Comparison of ENCODE assay signal across 2 cellular contexts in genomic region chr9:88973281-88974045, GRCh38.
A peak's percentile ranks its signal among the peaks of the same experiment; 100 is the strongest.
TF ChIP-seq lines count a peak whose summit lies in the region.

No MANE protein-coding gene starts in this region.

TF ChIP-seq in GM23338, 12 proteins besides CTCF, POLR2A, EP300 and RAD21:
- no peak for TF ChIP-seq ETS1 (IDR thresholded peaks at IDR 0.05)
- no peak for TF ChIP-seq REST (IDR thresholded peaks at IDR 0.05; ENCODE audit: unreplicated experiment)
- no peak for TF ChIP-seq CREB1 (CRISPR knock-in tag; IDR thresholded peaks at IDR 0.05; ENCODE audit: low read depth)
- TF ChIP-seq JUNB (IDR thresholded peaks at IDR 0.05; ENCODE audit: unreplicated experiment) = no peak
- no peak for TF ChIP-seq ZNF462 (CRISPR knock-in tag; IDR thresholded peaks at IDR 0.05)
- TF ChIP-seq ZNF331 (CRISPR knock-in tag; IDR thresholded peaks at IDR 0.05; ENCODE audit: low read depth) = no peak
- TF ChIP-seq POLR2AphosphoS5 (IDR thresholded peaks at IDR 0.05; ENCODE audit: low read depth) = no peak
- TF ChIP-seq ZNF114 (CRISPR knock-in tag; IDR thresholded peaks at IDR 0.05) = no peak
- TF ChIP-seq EZH2 (IDR thresholded peaks at IDR 0.05; ENCODE audit: low read depth, unreplicated experiment) = no peak
- TF ChIP-seq NANOG (IDR thresholded peaks at IDR 0.05; ENCODE audit: borderline replicate concordance) = no peak
- no peak for TF ChIP-seq STAT1 (IDR thresholded peaks at IDR 0.05; ENCODE audit: unreplicated experiment)
- TF ChIP-seq EZH2phosphoT487 (IDR thresholded peaks at IDR 0.05; ENCODE audit: unreplicated experiment) = no peak

TF ChIP-seq in K562, 482 proteins besides CTCF, POLR2A, EP300 and RAD21:
- TF ChIP-seq CCNT2 (IDR thresholded peaks at IDR 0.05; ENCODE audit: borderline replicate concordance, extremely low read depth, insufficient read length, low read depth, low read length) = no peak
- TF ChIP-seq ZFP30 (CRISPR knock-in tag; IDR thresholded peaks at IDR 0.05; ENCODE audit: borderline replicate concordance) = no peak
- TF ChIP-seq ZBTB5 (IDR thresholded peaks at IDR 0.05) = 0 out of 2 replicates have a peak, but pooled peaks have one; percentile 14
- peak in 1 of 2 experiments; percentile 9; a peak in 1 of 4 replicates for TF ChIP-seq MLLT1 (IDR thresholded peaks at IDR 0.05)
- TF ChIP-seq JUND (IDR thresholded peaks at IDR 0.05; ENCODE audit: borderline replicate concordance, low read depth, low read length) = no peak
- TF ChIP-seq JUND (tag; IDR thresholded peaks at IDR 0.05; ENCODE audit: borderline replicate concordance, low read depth, low read length) = no peak
- TF ChIP-seq RAD51 (IDR thresholded peaks at IDR 0.05; ENCODE audit: borderline replicate concordance, low read depth) = no peak
